8 cellular contexts compared by ENCODE assay signal in the genomic region with DNA sequence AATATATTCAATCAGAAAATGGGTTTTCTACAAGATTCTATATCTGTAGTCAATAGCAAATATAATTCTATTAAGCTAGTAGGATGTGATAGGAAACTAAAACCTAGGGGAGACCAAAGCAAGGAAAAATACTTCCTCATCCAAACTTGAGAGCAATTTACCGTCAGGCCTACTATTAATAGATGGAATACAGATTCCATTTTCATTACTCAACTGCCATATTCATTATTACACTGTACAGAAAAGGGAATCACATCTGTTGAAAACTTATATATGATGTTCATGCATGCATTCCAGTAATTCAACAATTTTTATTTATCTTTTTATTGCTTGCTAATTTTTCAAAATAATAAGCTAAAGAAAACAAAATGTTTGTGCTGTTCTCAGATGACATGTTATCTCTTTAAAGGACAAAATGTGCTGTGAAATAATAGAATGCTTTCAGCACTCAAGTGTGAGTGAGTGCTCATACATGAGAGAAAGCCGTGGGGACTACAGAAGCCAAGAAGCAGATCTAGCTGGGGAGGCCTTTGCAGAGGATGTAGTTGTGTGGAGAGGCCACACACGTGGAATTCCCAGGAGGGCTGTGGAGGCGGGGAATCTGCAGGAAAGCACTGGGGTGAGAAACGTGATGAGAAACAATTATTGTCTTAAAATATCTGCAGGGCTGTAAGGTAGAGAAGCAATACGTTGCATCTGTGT.
DNase-seq lines count a peak whose midpoint lies in the region; ATAC-seq, FAIRE-seq and TF ChIP-seq lines count a peak whose summit lies in the region.
"Had no signal": no experiment of that assay in that cellular context is flagged by ENCODE, and none has a peak within 500 bp of the region (broad histone marks: within the 10 kb centered on the region; RNA-seq: fewer than 3 reads in every experiment).

No MANE protein-coding gene starts in this region.

- H3K4me1 ChIP-seq in thyroid gland = peaks cover 47 to 76% of the 10 kb centered on the region in 2 donors

- peaks cover 0 to 3% (median 0%) of the 10 kb centered on the region in 5 experiments for H3K9me3 Mint-ChIP-seq in brain

- H3K4me3 Mint-ChIP-seq in brain = peak overlapping the region; percentile 3 to 33 (median 13)

- ATAC-seq in HG03442 (IDR thresholded peaks at IDR 0.05; ENCODE audit: unreplicated experiment) = no peak

- peak overlapping the region; percentile 71 to 84 (median 76) for H3K27ac ChIP-seq in thyroid gland

- peak; percentile 45 for DNase-seq in NCI-H128 (lab: John Stamatoyannopoulos, UW; ENCODE audit: unreplicated experiment)
- DNase-seq in left kidney (ENCODE audit: low read depth, low spot score) = peak; percentile 62
- DNase-seq in thyroid gland = peak; percentile 81
- no peak for DNase-seq in NCI-H2081 treated with DMSO at 0.1 percent for 48 hours (lab: John Stamatoyannopoulos, UW)
- no peak for DNase-seq in frontal cortex (ENCODE audit: low spot score in 2 of 2)
- DNase-seq: kidney glomerular epithelial cell had no signal

- TF ChIP-seq CTCF in brain (conservative IDR thresholded peaks at IDR 0.05) (no peak), thyroid gland (IDR thresholded peaks at IDR 0.05) (no peak)

- 28% methylated on average over 6 of the region's 6 CpGs for WGBS in thyroid gland, 2 donors

- peaks cover 90% of the 10 kb centered on the region for H3K4me1 Mint-ChIP-seq in brain

- intact Hi-C loops in thyroid gland (cut with DNase I) = no loop called here

- H3K36me3 ChIP-seq in thyroid gland = no peaks in the 10 kb centered on the region

- H3K27me3 ChIP-seq in thyroid gland = no peaks in the 10 kb centered on the region

- TF ChIP-seq POLR2A in thyroid gland (IDR thresholded peaks at IDR 0.05) = no peak

- H3K9me3 ChIP-seq in thyroid gland = no peaks in the 10 kb centered on the region

- H3K4me3 ChIP-seq in thyroid gland (replicated peaks in 1 of 3) = no peak overlapping the region

- peak overlapping the region; percentile 84 to 98 (median 92) for H3K27ac Mint-ChIP-seq in brain

- H3K27me3 Mint-ChIP-seq in brain = peaks cover 3% of the 10 kb centered on the region

- H3K36me3 Mint-ChIP-seq in brain = no peaks in the 10 kb centered on the region

- FAIRE-seq in frontal cortex (lab: Jason Lieb, UNC) = no peak

Comparison
In these comparisons a context has a peak if more than half of its experiments do, and no peak if none do; other contexts are left out.
1. DNase-seq: peak in NCI-H128 (single experiment), left kidney (single experiment) and thyroid gland (2 of 2); none in NCI-H2081 treated with DMSO at 0.1 percent for 48 hours (single experiment) and frontal cortex (0 of 2).